Comparison of ENCODE assay signal across 10 cellular contexts in the genomic region with DNA sequence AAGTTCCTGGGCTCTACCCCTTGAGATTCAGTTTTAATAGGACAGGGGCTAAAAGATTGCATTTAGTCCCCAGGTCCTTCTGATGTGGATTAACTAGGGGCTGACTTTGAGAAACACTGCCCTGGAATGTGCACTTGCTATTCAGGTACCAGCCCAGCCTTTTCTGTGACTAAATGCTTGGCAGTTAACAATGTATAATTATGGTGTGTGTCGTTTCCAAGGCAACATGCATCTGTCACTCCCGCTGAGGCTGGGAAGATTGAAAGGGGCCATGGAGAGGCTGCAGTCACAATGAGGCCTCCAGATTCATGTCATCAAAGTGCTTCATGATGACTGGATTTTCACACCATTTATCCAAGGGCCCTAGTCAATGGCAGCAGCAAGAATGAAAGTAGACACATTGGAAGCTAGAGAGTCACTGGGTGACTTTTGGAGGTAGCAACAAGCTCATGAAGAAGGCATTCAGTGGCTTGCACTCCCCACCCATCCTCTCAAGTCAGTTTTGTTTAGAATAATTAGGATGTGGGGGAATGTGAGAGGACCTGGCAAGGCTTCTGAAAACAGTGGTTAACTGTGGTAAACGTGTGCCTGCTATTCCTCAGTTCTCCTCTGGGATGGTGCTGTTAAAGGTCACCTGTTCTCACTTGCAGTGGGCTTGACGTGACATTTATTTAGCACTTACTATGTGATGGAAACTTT. TPM values are rescaled to one million over a fixed set of nuclear protein-coding genes. Genes with fewer than 3 reads are reported as not detected.
A peak's percentile ranks its signal among the peaks of the same experiment; 100 is the strongest.
DNase-seq lines count a peak whose midpoint lies in the region; FAIRE-seq and TF ChIP-seq lines count a peak whose summit lies in the region.
"Had no signal": no experiment of that assay in that cellular context is flagged by ENCODE, and none has a peak within 500 bp of the region (broad histone marks: within the 10 kb centered on the region; RNA-seq: fewer than 3 reads in every experiment).

No MANE protein-coding gene starts in this region.

- H3K27ac Mint-ChIP-seq in neural progenitor cell: peak overlapping the region; percentile 97

- peak overlapping the region; percentile 55 for H3K4me3 Mint-ChIP-seq in neural progenitor cell

- peak overlapping the region; percentile 91 for H3K27ac ChIP-seq in neural progenitor cell
- H3K27ac ChIP-seq: esophagus squamous epithelium had no signal

- no peaks in the 10 kb centered on the region for H3K27me3 ChIP-seq in neural progenitor cell
- H3K27me3 ChIP-seq: esophagus squamous epithelium had no signal

- FAIRE-seq in H54 (lab: Jason Lieb, UNC): no peak

- peak overlapping the region; percentile 60 for H3K4me2 ChIP-seq in neural progenitor cell

- no peak overlapping the region for H3K4me3 ChIP-seq in GM12875 (ENCODE audit: low read depth, low read length)
- no peak overlapping the region for H3K4me3 ChIP-seq in neural progenitor cell
- H3K4me3 ChIP-seq: esophagus squamous epithelium had no signal

- peaks cover 33% of the 10 kb centered on the region for H3K4me1 ChIP-seq in neural progenitor cell

- no peak overlapping the region for H3K9ac ChIP-seq in neural progenitor cell

- peaks cover 4% of the 10 kb centered on the region for H4K20me1 ChIP-seq in neural progenitor cell (ENCODE audit: low read depth)

- H3K9me3 ChIP-seq in neural progenitor cell (ENCODE audit: low read depth): no peaks in the 10 kb centered on the region
- H3K9me3 ChIP-seq: esophagus squamous epithelium had no signal

- DNase-seq in NCI-H2081 (lab: John Stamatoyannopoulos, UW) (peak; percentile 90 to 93), dermis microvascular lymphatic vessel endothelial cell (ENCODE audit: low read depth in 2 of 2) (peak; percentile 73 to 89), neural progenitor cell (ENCODE audit: low spot score) (peak; percentile 78), H54 (ENCODE audit: insufficient read length, low spot score) (no peak), dedifferentiated amniotic fluid mesenchymal stem cell (ENCODE audit: extremely low spot score) (no peak), hippocampal formation (lab: John Stamatoyannopoulos, UW) (no peak), HCEC 1CT (no peak)
- DNase-seq: activated CD4-positive, alpha-beta T cell treated with anti-CD3 and anti-CD28 coated beads for 1 hour; esophagus squamous epithelium had no signal

- TF ChIP-seq CTCF in GM12875 (IDR thresholded peaks at IDR 0.05; ENCODE audit: borderline replicate concordance, insufficient read depth, low read depth, low read length) (peak; percentile 15; the same call in 1 of the 2 replicates), neural progenitor cell (IDR thresholded peaks at IDR 0.05) (no peak)

- no peaks in the 10 kb centered on the region for H3K36me3 ChIP-seq in neural progenitor cell
- H3K36me3 ChIP-seq: esophagus squamous epithelium had no signal

- no peak overlapping the region for H2AFZ ChIP-seq in neural progenitor cell (replicated peaks)

- peaks cover 31% of the 10 kb centered on the region for H3F3A ChIP-seq in neural progenitor cell (ENCODE audit: low read depth)

- no peak for TF ChIP-seq POLR2A in H54 (IDR thresholded peaks at IDR 0.05; ENCODE audit: low read depth, low read length)

- H3K79me2 ChIP-seq in neural progenitor cell (ENCODE audit: low read depth): peaks cover 94% of the 10 kb centered on the region

- H3K9me3 Mint-ChIP-seq in neural progenitor cell: peaks cover 3% of the 10 kb centered on the region

- H3K27me3 Mint-ChIP-seq in neural progenitor cell (ENCODE audit: insufficient read depth, low read depth): peaks cover 6% of the 10 kb centered on the region

- H3K4me1 Mint-ChIP-seq in neural progenitor cell: peaks cover 47% of the 10 kb centered on the region

- H3K36me3 Mint-ChIP-seq in neural progenitor cell: peaks cover 22% of the 10 kb centered on the region

RNA-seq across cellular contexts. Expression of a gene that starts 28.3 kb away (rescaled TPM):
- total RNA-seq in dermis microvascular lymphatic vessel endothelial cell (149 and 192 TPM in 2 replicates), neural progenitor cell (ENCODE audit: low replicate concordance) (47.9 and 54.6 TPM in 2 replicates)

Comparison
In these comparisons a context has a peak if more than half of its experiments do, and no peak if none do; other contexts are left out.
1. DNase-seq: peak in NCI-H2081 (2 of 2), dermis microvascular lymphatic vessel endothelial cell (2 of 2) and neural progenitor cell (single experiment); none in H54 (single experiment), dedifferentiated amniotic fluid mesenchymal stem cell (single experiment), hippocampal formation (0 of 2) and HCEC 1CT (single experiment).